Comparison of ENCODE assay signal across 9 cellular contexts in genomic region chr17:39863918-39864746, GRCh38. TPM values are rescaled to one million over a fixed set of nuclear protein-coding genes. Genes with fewer than 3 reads are reported as not detected.
DNase-seq lines count a peak whose midpoint lies in the region; ATAC-seq and TF ChIP-seq lines count a peak whose summit lies in the region.
"Had no signal": no experiment of that assay in that cellular context is flagged by ENCODE, and none has a peak within 500 bp of the region (broad histone marks: within the 10 kb centered on the region; RNA-seq: fewer than 3 reads in every experiment).

Gene IKZF3 (minus strand): TSS chr17:39864312. CDS start chr17:39864126, 186 bp downstream.

- DNase-seq in NCI-H510A (lab: John Stamatoyannopoulos, UW) = peak; percentile 63
- DNase-seq in activated CD8-positive, alpha-beta memory T cell treated with anti-CD3 and anti-CD28 coated beads, Interleukin-2, amount 50 U/mL, for 4 hours = peak; percentile 84
- peak; percentile 5 for DNase-seq in fibroblast of lung (ENCODE audit: low read depth in 2 of 2)
- DNase-seq in vagina (ENCODE audit: extremely low spot score in 2 of 2) = no peak
- DNase-seq in COLO829 (ENCODE audit: low spot score) = no peak

- peak within 1 kb of the TSS; percentile 25 for H3K4me2 ChIP-seq in fibroblast of lung (ENCODE audit: extremely low read depth, insufficient read depth, low read length)
- peak within 1 kb of the TSS; percentile 49 for H3K4me2 ChIP-seq in parathyroid adenoma (ENCODE audit: low read length)

- H3K36me3 ChIP-seq in fibroblast of lung (ENCODE audit: control insufficient read depth, insufficient read depth, low read length) = no peaks in the 10 kb centered on the region
- no peaks in the 10 kb centered on the region for H3K36me3 ChIP-seq in parathyroid adenoma (ENCODE audit: control insufficient read depth, insufficient read depth, low read length)
- no peaks in the 10 kb centered on the region for H3K36me3 ChIP-seq in vagina
- H3K36me3 ChIP-seq: gastrocnemius medialis had no signal

- intact Hi-C loops in vagina (cut with DNase I) = no loop called here

- no peak within 1 kb of the TSS for H3K27ac ChIP-seq in fibroblast of lung (ENCODE audit: insufficient read depth, low read length)
- H3K27ac ChIP-seq in parathyroid adenoma = no peak within 1 kb of the TSS
- H3K27ac ChIP-seq in vagina = no peak within 1 kb of the TSS
- H3K27ac ChIP-seq: gastrocnemius medialis had no signal

- H3K4me1 ChIP-seq in fibroblast of lung (ENCODE audit: control insufficient read depth, extremely low read depth, insufficient read depth, low read length) = no peaks in the 10 kb centered on the region
- no peaks in the 10 kb centered on the region for H3K4me1 ChIP-seq in parathyroid adenoma
- H3K4me1 ChIP-seq in vagina = peaks cover 8% of the 10 kb centered on the region

- no peaks in the 10 kb centered on the region for H3K79me2 ChIP-seq in fibroblast of lung (ENCODE audit: control insufficient read depth, insufficient read depth, low read length)
- H3K79me2 ChIP-seq in parathyroid adenoma = no peaks in the 10 kb centered on the region

- peaks cover 52% of the 10 kb centered on the region for H3K27me3 ChIP-seq in fibroblast of lung (ENCODE audit: control insufficient read depth, insufficient read depth, low read length)
- H3K27me3 ChIP-seq in parathyroid adenoma (ENCODE audit: control insufficient read depth, insufficient read depth, low read length) = peaks cover 18% of the 10 kb centered on the region
- peaks cover 6% of the 10 kb centered on the region for H3K27me3 ChIP-seq in vagina

- TF ChIP-seq CTCF in fibroblast of lung (conservative IDR thresholded peaks at IDR 0.05 in 1 of 2, IDR thresholded peaks at IDR 0.05 in 1 of 2; ENCODE audit: low read depth in 1 of 2, low read length in 2 of 2) (no peak), parathyroid adenoma (IDR thresholded peaks at IDR 0.05) (no peak), vagina (IDR thresholded peaks at IDR 0.05) (no peak)

- H2AFZ ChIP-seq in fibroblast of lung (ENCODE audit: low read length) = no peak within 1 kb of the TSS
- H2AFZ ChIP-seq in parathyroid adenoma = peak within 1 kb of the TSS; percentile 54

- no peak for TF ChIP-seq POLR2A in vagina (IDR thresholded peaks at IDR 0.05)

- H4K20me1 ChIP-seq in fibroblast of lung (ENCODE audit: control insufficient read depth, extremely low read depth, insufficient read depth, low read length) = no peaks in the 10 kb centered on the region

- no peaks in the 10 kb centered on the region for H3K9me3 ChIP-seq in fibroblast of lung (ENCODE audit: control insufficient read depth, insufficient read depth, low read depth, low read length)
- no peaks in the 10 kb centered on the region for H3K9me3 ChIP-seq in parathyroid adenoma (ENCODE audit: control insufficient read depth, low read length)
- H3K9me3 ChIP-seq in vagina = no peaks in the 10 kb centered on the region

- peak; percentile 55 for ATAC-seq in HG02642 (IDR thresholded peaks at IDR 0.05; ENCODE audit: poor library complexity, unreplicated experiment)

- H3K4me3 ChIP-seq in GM08714 (ENCODE audit: low read length) = peak within 1 kb of the TSS; percentile 99
- no peak within 1 kb of the TSS for H3K4me3 ChIP-seq in fibroblast of lung (replicated peaks in 1 of 4; ENCODE audit: control extremely low read depth in 1 of 4, insufficient read depth in 1 of 4, low read depth in 3 of 4, low read length in 4 of 4)
- peak within 1 kb of the TSS; percentile 23 for H3K4me3 ChIP-seq in parathyroid adenoma (ENCODE audit: low read depth, low read length)
- H3K4me3 ChIP-seq in vagina = peak within 1 kb of the TSS; percentile 21 to 33

- H3K9ac ChIP-seq in fibroblast of lung (ENCODE audit: insufficient read depth, low read length) = no peak within 1 kb of the TSS
- H3K9ac ChIP-seq in parathyroid adenoma = no peak within 1 kb of the TSS

RNA-seq across cellular contexts. Expression of gene IKZF3, which starts in this region (rescaled TPM):
- not detected in 2 replicates for total RNA-seq in fibroblast of lung
- polyA plus RNA-seq in fibroblast of lung = 0.03 TPM in 1 of 2 replicates, not detected in the other
- not detected in 2 replicates for polyA plus RNA-seq in fibroblast of lung (2012)
- polyA minus RNA-seq in fibroblast of lung (ENCODE audit: low replicate concordance) = not detected in 2 replicates
- total RNA-seq in vagina = 5.9 TPM

Comparison
In these comparisons a context has a peak if more than half of its experiments do, and no peak if none do; other contexts are left out.
1. Peak in DNase-seq and H3K4me2 ChIP-seq in fibroblast of lung; RNA of the gene not detected or under 1 TPM.
2. H3K4me3 ChIP-seq: peak in GM08714 (single experiment), parathyroid adenoma (single experiment) and vagina (2 of 2); none in fibroblast of lung (0 of 4).
3. DNase-seq: peak in NCI-H510A (single experiment) and activated CD8-positive, alpha-beta memory T cell treated with anti-CD3 and anti-CD28 coated beads, Interleukin-2, amount 50 U/mL, for 4 hours (single experiment); none in vagina (0 of 2) and COLO829 (single experiment).